ENCODE assay signal across 2 cellular contexts in the genomic region with DNA sequence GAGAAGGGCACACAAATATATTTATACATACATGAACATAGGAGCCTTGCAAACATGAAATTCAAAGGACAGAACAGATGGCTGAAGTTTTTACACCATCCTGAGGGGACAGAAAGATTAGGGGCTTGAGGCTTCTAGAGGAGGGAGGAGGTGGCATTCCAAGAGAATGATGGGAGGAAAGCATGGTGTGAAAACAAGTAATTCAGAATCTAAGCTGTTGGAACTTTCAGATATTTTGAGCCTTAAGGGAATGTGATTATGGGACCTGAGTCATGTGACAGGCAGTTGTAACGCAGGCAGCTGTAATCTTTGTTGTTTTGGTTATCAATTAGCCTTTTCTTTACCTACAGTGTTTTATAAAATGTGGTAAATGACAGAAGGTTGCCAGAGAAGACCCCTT.
TF ChIP-seq lines count a peak whose summit lies in the region.

No MANE protein-coding gene starts in this region.

TF ChIP-seq in K562, 482 proteins besides CTCF, POLR2A, EP300 and RAD21:
- TF ChIP-seq, protein P1, sequence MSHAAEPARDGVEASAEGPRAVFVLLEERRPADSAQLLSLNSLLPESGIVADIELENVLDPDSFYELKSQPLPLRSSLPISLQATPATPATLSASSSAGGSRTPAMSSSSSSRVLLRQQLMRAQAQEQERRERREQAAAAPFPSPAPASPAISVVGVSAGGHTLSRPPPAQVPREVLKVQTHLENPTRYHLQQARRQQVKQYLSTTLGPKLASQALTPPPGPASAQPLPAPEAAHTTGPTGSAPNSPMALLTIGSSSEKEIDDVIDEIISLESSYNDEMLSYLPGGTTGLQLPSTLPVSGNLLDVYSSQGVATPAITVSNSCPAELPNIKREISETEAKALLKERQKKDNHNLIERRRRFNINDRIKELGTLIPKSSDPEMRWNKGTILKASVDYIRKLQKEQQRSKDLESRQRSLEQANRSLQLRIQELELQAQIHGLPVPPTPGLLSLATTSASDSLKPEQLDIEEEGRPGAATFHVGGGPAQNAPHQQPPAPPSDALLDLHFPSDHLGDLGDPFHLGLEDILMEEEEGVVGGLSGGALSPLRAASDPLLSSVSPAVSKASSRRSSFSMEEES (CRISPR knock-in tag; IDR thresholded peaks at IDR 0.05), result 0 out of 2 replicates have a peak, but pooled peaks have one; percentile 9
- TF ChIP-seq MLX (CRISPR knock-in tag; conservative IDR thresholded peaks at IDR 0.05), result no peak

TF ChIP-seq in HepG2, 621 proteins besides CTCF, POLR2A, EP300 and RAD21 (continues in another document):
- TF ChIP-seq NR2F1 (CRISPR knock-in tag; IDR thresholded peaks at IDR 0.05), result no peak
- no peak for TF ChIP-seq ZNF691 (CRISPR knock-in tag; IDR thresholded peaks at IDR 0.05; ENCODE audit: borderline replicate concordance, low read depth)
- no peak for TF ChIP-seq ATF2 (CRISPR knock-in tag; IDR thresholded peaks at IDR 0.05)
- TF ChIP-seq AKAP8 (CRISPR knock-in tag; IDR thresholded peaks at IDR 0.05), result no peak
- 0 out of 2 replicates have a peak, but pooled peaks have one; percentile 33 for TF ChIP-seq DNMT3B (CRISPR knock-in tag; conservative IDR thresholded peaks at IDR 0.05)
- TF ChIP-seq ZNF687 (CRISPR knock-in tag; IDR thresholded peaks at IDR 0.05), result no peak
- no peak for TF ChIP-seq XBP1 (CRISPR knock-in tag; IDR thresholded peaks at IDR 0.05)
- no peak for TF ChIP-seq JDP2 (CRISPR knock-in tag; IDR thresholded peaks at IDR 0.05; ENCODE audit: borderline replicate concordance)
- TF ChIP-seq MTF2 (CRISPR knock-in tag; IDR thresholded peaks at IDR 0.05; ENCODE audit: borderline replicate concordance), result no peak
- TF ChIP-seq DMAP1 (CRISPR knock-in tag; IDR thresholded peaks at IDR 0.05), result 0 out of 2 replicates have a peak, but pooled peaks have one; percentile 7
- no peak for TF ChIP-seq SYNCRIP (IDR thresholded peaks at IDR 0.05; ENCODE audit: insufficient read depth, low read depth, low read length)
- TF ChIP-seq KDM4B (CRISPR knock-in tag; IDR thresholded peaks at IDR 0.05), result no peak
- TF ChIP-seq REXO4 (CRISPR knock-in tag; IDR thresholded peaks at IDR 0.05; ENCODE audit: borderline replicate concordance), result no peak
- TF ChIP-seq, protein P2, sequence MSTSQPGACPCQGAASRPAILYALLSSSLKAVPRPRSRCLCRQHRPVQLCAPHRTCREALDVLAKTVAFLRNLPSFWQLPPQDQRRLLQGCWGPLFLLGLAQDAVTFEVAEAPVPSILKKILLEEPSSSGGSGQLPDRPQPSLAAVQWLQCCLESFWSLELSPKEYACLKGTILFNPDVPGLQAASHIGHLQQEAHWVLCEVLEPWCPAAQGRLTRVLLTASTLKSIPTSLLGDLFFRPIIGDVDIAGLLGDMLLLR (CRISPR knock-in tag; IDR thresholded peaks at IDR 0.05), result no peak
- TF ChIP-seq, protein P1 (CRISPR knock-in tag; IDR thresholded peaks at IDR 0.05), result 0 out of 2 replicates have a peak, but pooled peaks have one; percentile 28
- no peak for TF ChIP-seq SRY (CRISPR knock-in tag; IDR thresholded peaks at IDR 0.05)
- TF ChIP-seq TCF7 (IDR thresholded peaks at IDR 0.05; ENCODE audit: low read depth), result no peak
- TF ChIP-seq PRMT3 (CRISPR knock-in tag; IDR thresholded peaks at IDR 0.05; ENCODE audit: borderline replicate concordance, low read depth), result no peak
- TF ChIP-seq ZNF224 (CRISPR knock-in tag; IDR thresholded peaks at IDR 0.05), result no peak
- TF ChIP-seq, protein P3, sequence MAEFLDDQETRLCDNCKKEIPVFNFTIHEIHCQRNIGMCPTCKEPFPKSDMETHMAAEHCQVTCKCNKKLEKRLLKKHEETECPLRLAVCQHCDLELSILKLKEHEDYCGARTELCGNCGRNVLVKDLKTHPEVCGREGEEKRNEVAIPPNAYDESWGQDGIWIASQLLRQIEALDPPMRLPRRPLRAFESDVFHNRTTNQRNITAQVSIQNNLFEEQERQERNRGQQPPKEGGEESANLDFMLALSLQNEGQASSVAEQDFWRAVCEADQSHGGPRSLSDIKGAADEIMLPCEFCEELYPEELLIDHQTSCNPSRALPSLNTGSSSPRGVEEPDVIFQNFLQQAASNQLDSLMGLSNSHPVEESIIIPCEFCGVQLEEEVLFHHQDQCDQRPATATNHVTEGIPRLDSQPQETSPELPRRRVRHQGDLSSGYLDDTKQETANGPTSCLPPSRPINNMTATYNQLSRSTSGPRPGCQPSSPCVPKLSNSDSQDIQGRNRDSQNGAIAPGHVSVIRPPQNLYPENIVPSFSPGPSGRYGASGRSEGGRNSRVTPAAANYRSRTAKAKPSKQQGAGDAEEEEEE (CRISPR knock-in tag; IDR thresholded peaks at IDR 0.05; ENCODE audit: borderline replicate concordance), result no peak
- TF ChIP-seq GABPB1 (CRISPR knock-in tag; IDR thresholded peaks at IDR 0.05), result no peak
- TF ChIP-seq, protein P4, sequence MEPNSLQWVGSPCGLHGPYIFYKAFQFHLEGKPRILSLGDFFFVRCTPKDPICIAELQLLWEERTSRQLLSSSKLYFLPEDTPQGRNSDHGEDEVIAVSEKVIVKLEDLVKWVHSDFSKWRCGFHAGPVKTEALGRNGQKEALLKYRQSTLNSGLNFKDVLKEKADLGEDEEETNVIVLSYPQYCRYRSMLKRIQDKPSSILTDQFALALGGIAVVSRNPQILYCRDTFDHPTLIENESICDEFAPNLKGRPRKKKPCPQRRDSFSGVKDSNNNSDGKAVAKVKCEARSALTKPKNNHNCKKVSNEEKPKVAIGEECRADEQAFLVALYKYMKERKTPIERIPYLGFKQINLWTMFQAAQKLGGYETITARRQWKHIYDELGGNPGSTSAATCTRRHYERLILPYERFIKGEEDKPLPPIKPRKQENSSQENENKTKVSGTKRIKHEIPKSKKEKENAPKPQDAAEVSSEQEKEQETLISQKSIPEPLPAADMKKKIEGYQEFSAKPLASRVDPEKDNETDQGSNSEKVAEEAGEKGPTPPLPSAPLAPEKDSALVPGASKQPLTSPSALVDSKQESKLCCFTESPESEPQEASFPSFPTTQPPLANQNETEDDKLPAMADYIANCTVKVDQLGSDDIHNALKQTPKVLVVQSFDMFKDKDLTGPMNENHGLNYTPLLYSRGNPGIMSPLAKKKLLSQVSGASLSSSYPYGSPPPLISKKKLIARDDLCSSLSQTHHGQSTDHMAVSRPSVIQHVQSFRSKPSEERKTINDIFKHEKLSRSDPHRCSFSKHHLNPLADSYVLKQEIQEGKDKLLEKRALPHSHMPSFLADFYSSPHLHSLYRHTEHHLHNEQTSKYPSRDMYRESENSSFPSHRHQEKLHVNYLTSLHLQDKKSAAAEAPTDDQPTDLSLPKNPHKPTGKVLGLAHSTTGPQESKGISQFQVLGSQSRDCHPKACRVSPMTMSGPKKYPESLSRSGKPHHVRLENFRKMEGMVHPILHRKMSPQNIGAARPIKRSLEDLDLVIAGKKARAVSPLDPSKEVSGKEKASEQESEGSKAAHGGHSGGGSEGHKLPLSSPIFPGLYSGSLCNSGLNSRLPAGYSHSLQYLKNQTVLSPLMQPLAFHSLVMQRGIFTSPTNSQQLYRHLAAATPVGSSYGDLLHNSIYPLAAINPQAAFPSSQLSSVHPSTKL (CRISPR knock-in tag; IDR thresholded peaks at IDR 0.05), result 0 out of 2 replicates have a peak, but pooled peaks have one; percentile 15
- no peak for TF ChIP-seq ZMAT3 (CRISPR knock-in tag; conservative IDR thresholded peaks at IDR 0.05)
- TF ChIP-seq KAT8 (CRISPR knock-in tag; IDR thresholded peaks at IDR 0.05), result no peak
- no peak for TF ChIP-seq ZNF883 (CRISPR knock-in tag; IDR thresholded peaks at IDR 0.05; ENCODE audit: not compliant biosample characterization)
- TF ChIP-seq ZNF329 (CRISPR knock-in tag; IDR thresholded peaks at IDR 0.05; ENCODE audit: low read depth), result no peak
- no peak for TF ChIP-seq ZNF557 (CRISPR knock-in tag; IDR thresholded peaks at IDR 0.05)
- TF ChIP-seq FOXC1 (CRISPR knock-in tag; IDR thresholded peaks at IDR 0.05; ENCODE audit: borderline replicate concordance), result no peak
- TF ChIP-seq ZNF576 (CRISPR knock-in tag; IDR thresholded peaks at IDR 0.05), result no peak
- TF ChIP-seq ZNF256 (CRISPR knock-in tag; conservative IDR thresholded peaks at IDR 0.05), result no peak
- TF ChIP-seq RORA (CRISPR knock-in tag; IDR thresholded peaks at IDR 0.05), result no peak
- no peak for TF ChIP-seq AHDC1 (CRISPR knock-in tag; IDR thresholded peaks at IDR 0.05; ENCODE audit: borderline replicate concordance)
